Comparison of ENCODE assay signal across 8 cellular contexts in the genomic region with DNA sequence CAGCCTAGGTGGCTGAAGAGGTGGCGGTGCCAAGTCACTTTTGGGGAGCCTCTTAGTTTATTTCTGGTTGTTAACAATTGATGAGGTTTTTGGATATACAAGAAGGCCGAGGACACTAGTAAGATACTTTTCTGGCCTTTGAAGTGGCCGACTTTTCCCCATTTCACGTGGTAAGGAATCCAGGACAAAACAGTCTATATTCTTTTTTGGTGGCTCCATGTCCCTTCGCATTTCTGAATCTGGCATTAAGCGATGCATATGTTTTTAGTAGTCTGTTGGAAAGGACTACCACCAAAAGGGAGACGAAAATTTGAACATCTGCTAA. TPM values are rescaled to one million over a fixed set of nuclear protein-coding genes. Genes with fewer than 3 reads are reported as not detected.
DNase-seq lines count a peak whose midpoint lies in the region; ATAC-seq and TF ChIP-seq lines count a peak whose summit lies in the region.

No MANE protein-coding gene starts in this region.

- no peak for ATAC-seq in HG03521 (IDR thresholded peaks at IDR 0.05; ENCODE audit: unreplicated experiment)

- peak overlapping the region; percentile 84 for H3K4me3 Mint-ChIP-seq in nephron progenitor cell

- H3K9me3 ChIP-seq in BE2C (no peaks in the 10 kb centered on the region), KOPT-K1 (ENCODE audit: insufficient read depth, low read length, poor library complexity, severe bottlenecking) (no peaks in the 10 kb centered on the region)

- TF ChIP-seq CTCF in BE2C (IDR thresholded peaks at IDR 0.05; ENCODE audit: low read depth, low read length) (no peak), coronary artery (IDR thresholded peaks at IDR 0.05) (no peak), nephron progenitor cell (IDR thresholded peaks at IDR 0.05) (no peak)

- H3K27ac Mint-ChIP-seq in nephron progenitor cell = peak overlapping the region; percentile 47

- H3K4me1 Mint-ChIP-seq in nephron progenitor cell = peaks cover 54% of the 10 kb centered on the region

- peaks cover 25% of the 10 kb centered on the region for H3K36me3 ChIP-seq in BE2C
- peaks cover 41% of the 10 kb centered on the region for H3K36me3 ChIP-seq in KOPT-K1 (ENCODE audit: insufficient read depth, low read length)

- H3K9me3 Mint-ChIP-seq in nephron progenitor cell = no peaks in the 10 kb centered on the region

- H3K27ac ChIP-seq in KOPT-K1 (ENCODE audit: low read depth, low read length, poor library complexity, severe bottlenecking) (peak overlapping the region; percentile 46), coronary artery (peak overlapping the region; percentile 96 to 99)

- no peaks in the 10 kb centered on the region for H3K4me1 ChIP-seq in BE2C

- peaks cover 21% of the 10 kb centered on the region for H3K36me3 Mint-ChIP-seq in nephron progenitor cell (ENCODE audit: low read depth)

- DNase-seq in BE2C (no peak), coronary artery (ENCODE audit: low spot score) (no peak), nephron progenitor cell (no peak)
- no peak for DNase-seq in stimulated activated CD4-positive, alpha-beta T cell treated with anti-CD3 and anti-CD28 coated beads, Interleukin-4, amount 100 ng/mL, for 1 hour
- DNase-seq in activated naive CD4-positive, alpha-beta T cell treated with anti-CD3 and anti-CD28 coated beads, Interleukin-2, amount 50 U/mL, for 16 hours = no peak
- no peak for DNase-seq in activated CD4-positive, alpha-beta T cell treated with anti-CD3 and anti-CD28 coated beads for 1 hour

- H3K4me3 ChIP-seq in BE2C (ENCODE audit: low read depth, low read length) = peak overlapping the region; percentile 66
- peak overlapping the region; percentile 81 for H3K4me3 ChIP-seq in coronary artery

- no peaks in the 10 kb centered on the region for H3K27me3 ChIP-seq in BE2C

- peaks cover 3% of the 10 kb centered on the region for H3K27me3 Mint-ChIP-seq in nephron progenitor cell (ENCODE audit: low read depth, poor library complexity)

RNA-seq across cellular contexts. Expression of a gene that starts 1.4 kb away (rescaled TPM):
- polyA plus RNA-seq in BE2C (2012; ENCODE audit: insufficient read depth, insufficient read length, low read depth) = 35.2 TPM

RNA-seq across cellular contexts. Expression of a gene that starts 10.0 kb away (rescaled TPM):
- polyA plus RNA-seq in BE2C (2012; ENCODE audit: insufficient read depth, insufficient read length, low read depth) = 2.1 TPM
